8 cellular contexts compared by ENCODE assay signal in the genomic region with DNA sequence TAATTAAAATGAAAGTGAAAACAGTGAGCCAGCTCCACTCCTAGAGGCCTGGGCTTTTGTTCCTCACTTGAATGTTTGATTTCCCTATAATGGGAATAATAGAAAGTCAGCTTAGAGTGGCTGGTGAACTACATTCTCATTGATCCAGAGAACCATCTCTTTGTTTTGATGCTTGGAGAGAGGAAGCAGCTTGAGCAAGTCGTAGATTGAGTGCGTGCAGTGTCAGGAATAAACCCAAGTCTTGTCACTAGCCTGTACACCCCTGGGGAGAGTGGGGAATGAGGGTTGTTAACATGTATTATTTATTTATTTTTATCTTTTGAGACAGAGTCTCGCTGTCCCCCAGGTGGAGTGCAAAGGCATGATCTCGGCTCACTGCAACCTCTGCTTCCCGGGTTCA. TPM values are rescaled to one million over a fixed set of nuclear protein-coding genes. Genes with fewer than 3 reads are reported as not detected.
A peak's percentile ranks its signal among the peaks of the same experiment; 100 is the strongest.
DNase-seq lines count a peak whose midpoint lies in the region; ATAC-seq and TF ChIP-seq lines count a peak whose summit lies in the region.

No MANE protein-coding gene starts in this region.

- in situ Hi-C loops in GM23248 (cut with MboI) = no loop called here

- ATAC-seq in PC-3 (no peak), HG03442 (IDR thresholded peaks at IDR 0.05; ENCODE audit: unreplicated experiment) (no peak), GM18861 (IDR thresholded peaks at IDR 0.05; ENCODE audit: unreplicated experiment) (no peak)

- H3K9ac ChIP-seq in GM23248 = peak overlapping the region; percentile 95
- H3K9ac ChIP-seq in PC-3 (ENCODE audit: low read length) = peak overlapping the region; percentile 89

- H3K79me2 ChIP-seq in GM23248 (ENCODE audit: insufficient read depth) = peaks cover 42% of the 10 kb centered on the region
- H3K79me2 ChIP-seq in PC-3 (ENCODE audit: low read length) = peaks cover 42% of the 10 kb centered on the region
- peaks cover 40% of the 10 kb centered on the region for H3K79me2 ChIP-seq in osteoblast (ENCODE audit: insufficient read depth, low read length)

- CTCF ChIA-PET in PC-3 (lab: Charles Lee) = interaction anchor here (0.5 to 2.3 kb wide), 4 partner anchors 10 to 689 kb away, joined by 6 to 13 read pairs (median 8); no protein-coding TSS in a partner anchor

- DNase-seq in GM23248 (peak; percentile 36), PC-3 (no peak), epithelial cell of prostate (ENCODE audit: low read depth, low spot score) (no peak), osteoblast (ENCODE audit: insufficient read length, low spot score, missing footprints) (no peak), SKM-1 (lab: John Stamatoyannopoulos, UW; ENCODE audit: unreplicated experiment) (no peak), DMS114 treated with DMSO at 0.1 percent for 48 hours (lab: John Stamatoyannopoulos, UW; ENCODE audit: unreplicated experiment) (no peak)

- no peaks in the 10 kb centered on the region for H3K9me2 ChIP-seq in GM23248 (ENCODE audit: insufficient read depth)
- H3K9me2 ChIP-seq in PC-3 (replicated peaks; ENCODE audit: low read length) = no peaks in the 10 kb centered on the region

- H3K4me3 ChIP-seq in GM23248 (peak overlapping the region; percentile 98), PC-3 (ENCODE audit: low read length) (peak overlapping the region; percentile 87), osteoblast (ENCODE audit: insufficient read depth, low read length) (peak overlapping the region; percentile 94)

- H3K9me3 ChIP-seq in GM23248 (ENCODE audit: low read depth) = no peaks in the 10 kb centered on the region
- H3K9me3 ChIP-seq in PC-3 (ENCODE audit: low read length) = no peaks in the 10 kb centered on the region
- no peaks in the 10 kb centered on the region for H3K9me3 ChIP-seq in osteoblast (ENCODE audit: low read depth, low read length)

- H4K20me1 ChIP-seq in GM23248 (ENCODE audit: insufficient read depth) (no peaks in the 10 kb centered on the region), PC-3 (ENCODE audit: low read length) (peaks cover 17% of the 10 kb centered on the region), osteoblast (ENCODE audit: insufficient read depth, low read length) (peaks cover 13% of the 10 kb centered on the region)

- TSS peak; percentile 96 for BruUV-seq in PC-3 (replicated peaks; lab: Mats Ljungman, UMichigan)

- H3K4me2 ChIP-seq in GM23248 (ENCODE audit: unreplicated experiment) (peak overlapping the region; percentile 95), PC-3 (ENCODE audit: low read length) (peak overlapping the region; percentile 93), osteoblast (ENCODE audit: insufficient read depth, low read length) (peak overlapping the region; percentile 99)

- H2AFZ ChIP-seq in GM23248 (peak overlapping the region; percentile 90), PC-3 (ENCODE audit: low read length) (peak overlapping the region; percentile 64), osteoblast (ENCODE audit: low read length) (peak overlapping the region; percentile 92)

- H3F3A ChIP-seq in GM23248 (ENCODE audit: insufficient read depth) (peaks cover 25% of the 10 kb centered on the region), PC-3 (ENCODE audit: low read length, unreplicated experiment) (no peaks in the 10 kb centered on the region)

- H3K27ac ChIP-seq in GM23248 = peak overlapping the region; percentile 94
- H3K27ac ChIP-seq in PC-3 (ENCODE audit: low read length) = peak overlapping the region; percentile 71
- peak overlapping the region; percentile 63 for H3K27ac ChIP-seq in epithelial cell of prostate
- peak overlapping the region; percentile 100 for H3K27ac ChIP-seq in osteoblast (ENCODE audit: low read depth, low read length)

- no peaks in the 10 kb centered on the region for H3K27me3 ChIP-seq in GM23248 (replicated peaks; ENCODE audit: insufficient read depth)
- H3K27me3 ChIP-seq in PC-3 (ENCODE audit: low read length) = no peaks in the 10 kb centered on the region
- no peaks in the 10 kb centered on the region for H3K27me3 ChIP-seq in osteoblast (ENCODE audit: insufficient read depth, low read length)

- TF ChIP-seq CTCF in PC-3 (conservative IDR thresholded peaks at IDR 0.05; ENCODE audit: low read depth, low read length) (no peak), osteoblast (IDR thresholded peaks at IDR 0.05; ENCODE audit: extremely low read depth, low read depth, low read length) (no peak)

- POLR2A ChIA-PET in PC-3 (lab: Charles Lee; ENCODE audit: unreplicated experiment) = interaction anchor here (0.5 to 0.6 kb wide), 3 partner anchors 314 to 1787 kb away, joined by 3 read pairs; no protein-coding TSS in a partner anchor

- intact Hi-C loops in PC-3 (cut with micrococcal nuclease) = loop anchor here (2.0 to 5.0 kb wide), 2 partner anchors 341 to 586 kb away; no protein-coding TSS in a partner anchor

- WGBS in GM23248 (ENCODE audit: low coverage in 1 of 2, low lambda C conversion rate in 2 of 2, missing lambda C conversion rate in 2 of 2), 2 experiments = 41 to 43% methylated on average over 5 of the region's 5 CpGs

- H3K4me1 ChIP-seq in GM23248 (ENCODE audit: insufficient read depth) (peaks cover 23% of the 10 kb centered on the region), PC-3 (ENCODE audit: insufficient read depth, low read length) (peaks cover 14% of the 10 kb centered on the region), osteoblast (ENCODE audit: insufficient read depth, low read length) (peaks cover 26% of the 10 kb centered on the region)

- H3K36me3 ChIP-seq in GM23248 (ENCODE audit: low read depth) (peaks cover 5% of the 10 kb centered on the region), PC-3 (ENCODE audit: low read depth, low read length) (peaks cover 15% of the 10 kb centered on the region; the same call in 1 of the 2 replicates), osteoblast (ENCODE audit: insufficient read depth, low read length) (peaks cover 18% of the 10 kb centered on the region)

RNA-seq across cellular contexts. Expression of gene LSG1, which starts 0.9 kb away (rescaled TPM):
- 27.2 and 36.5 TPM in 2 replicates for total RNA-seq in GM23248 (2014; rRNA removed; shearing (Covaris generic))
- 26.9 and 31.1 TPM in 2 replicates for polyA plus RNA-seq in GM23248 (2016; fragmentation: Nextera tagmentation; extraction: Ambion mirVana)
- total RNA-seq in PC-3 (2014; rRNA removed) = 83.8 and 102 TPM in 2 replicates
- total RNA-seq in osteoblast = 40.9 and 41.5 TPM in 2 replicates

RNA-seq across cellular contexts. Expression of gene FAM43A, which starts 12.8 kb away (rescaled TPM):
- total RNA-seq in GM23248 (2014; rRNA removed; shearing (Covaris generic)) = 19.0 and 23.0 TPM in 2 replicates
- polyA plus RNA-seq in GM23248 (2016; fragmentation: Nextera tagmentation; extraction: Ambion mirVana) = 8.0 and 8.8 TPM in 2 replicates
- total RNA-seq in PC-3 (2014; rRNA removed) = 59.8 and 73.8 TPM in 2 replicates
- total RNA-seq in osteoblast = 14.7 and 17.0 TPM in 2 replicates

RNA-seq across cellular contexts. Expression of gene TMEM44, which starts 39.7 kb away (rescaled TPM):
- 14.6 and 26.3 TPM in 2 replicates for total RNA-seq in GM23248 (2014; rRNA removed; shearing (Covaris generic))
- polyA plus RNA-seq in GM23248 (2016; fragmentation: Nextera tagmentation; extraction: Ambion mirVana) = 13.1 and 14.3 TPM in 2 replicates
- total RNA-seq in PC-3 (2014; rRNA removed) (15.3 and 16.6 TPM in 2 replicates), osteoblast (18.8 and 20.3 TPM in 2 replicates)
